Comparison of ENCODE assay signal across 26 cellular contexts in the genomic region with DNA sequence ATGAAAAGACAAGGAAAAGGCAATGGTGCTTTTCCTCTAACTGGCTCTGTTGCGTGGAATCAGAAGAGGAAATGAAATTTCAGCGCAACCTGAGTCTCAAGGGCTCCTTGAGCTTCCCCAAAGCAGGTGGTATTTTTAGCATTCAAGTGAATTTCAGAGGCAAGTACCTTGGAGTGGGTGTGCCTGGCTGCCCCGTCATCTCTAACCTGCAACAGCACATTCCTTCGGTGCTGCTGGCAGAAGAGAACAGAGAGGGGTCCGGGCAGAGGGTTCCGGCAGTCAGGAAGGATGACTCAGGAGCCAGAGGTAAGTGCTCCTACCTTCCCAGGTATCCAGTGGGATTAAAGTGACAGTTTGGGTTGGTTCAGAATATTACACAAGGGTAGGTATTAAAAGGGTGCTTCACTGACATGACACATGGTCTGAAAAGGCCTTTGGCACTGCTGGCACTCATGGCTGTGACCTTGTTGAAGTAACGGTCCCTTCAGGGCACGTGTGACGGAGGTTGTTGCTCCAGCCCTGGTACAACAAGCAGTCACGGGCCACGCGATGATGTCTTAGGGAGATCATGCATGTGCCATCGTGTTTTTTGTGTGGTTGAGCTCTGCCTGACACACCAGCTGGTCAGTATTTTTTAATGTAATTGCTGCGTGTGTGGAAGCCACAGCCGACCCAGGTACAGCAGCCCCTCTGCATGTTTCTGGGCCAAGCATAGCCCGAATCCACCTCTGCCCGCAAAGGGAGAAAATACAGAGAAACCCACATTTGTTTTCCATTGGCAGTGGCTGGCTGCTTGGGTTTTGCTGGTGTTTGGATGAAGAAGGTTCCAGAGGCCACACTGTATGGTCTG.
DNase-seq lines count a peak whose midpoint lies in the region; ATAC-seq and TF ChIP-seq lines count a peak whose summit lies in the region.
"Had no signal": no experiment of that assay in that cellular context is flagged by ENCODE, and none has a peak within 500 bp of the region (broad histone marks: within the 10 kb centered on the region; RNA-seq: fewer than 3 reads in every experiment).

No MANE protein-coding gene starts in this region.

- DNase-seq in CD1c-positive myeloid dendritic cell (ENCODE audit: extremely low spot score) (peak; percentile 31), MV-4-11 (lab: John Stamatoyannopoulos, UW) (peak; percentile 28), epithelial cell of esophagus (ENCODE audit: low read depth) (peak; percentile 60), posterior vena cava (ENCODE audit: low spot score) (peak; percentile 64), NCI-H2196 (lab: John Stamatoyannopoulos, UW; ENCODE audit: unreplicated experiment) (no peak), NCI-H1436 treated with DMSO at 0.1 percent for 48 hours (lab: John Stamatoyannopoulos, UW) (no peak), MG63 (no peak)
- DNase-seq: activated CD4-positive, alpha-beta T cell treated with anti-CD3 and anti-CD28 coated beads, Interleukin-2, amount 50 U/mL, for 48 hours; activated naive CD8-positive, alpha-beta T cell treated with anti-CD3 and anti-CD28 coated beads, Interleukin-2, amount 50 U/mL, for 24 hours; activated T-cell treated with anti-CD3 and anti-CD28 coated beads, Interleukin-2, amount 50 U/mL, for 72 hours; AML-193; CD4-positive, alpha-beta T cell; colonic mucosa; effector memory CD8-positive, alpha-beta T cell; erythroblast; HCEC 1CT; left ventricle myocardium superior; NCI-H146; NCI-H2107; NCI-H446 treated with DMSO at 0.1 percent for 48 hours; PC-3; stimulated activated CD4-positive, alpha-beta T cell treated with anti-CD3 and anti-CD28 coated beads, Interleukin-4, amount 100 ng/mL, for 1 hour had no signal

- no peaks in the 10 kb centered on the region for H3K27me3 ChIP-seq in MG63
- H3K27me3 ChIP-seq: colonic mucosa had no signal

- TF ChIP-seq CTCF in epithelial cell of esophagus (IDR thresholded peaks at IDR 0.05; ENCODE audit: insufficient read depth, low read depth, low read length, missing control alignments), result no peak

- H3K4me3 ChIP-seq in epithelial cell of esophagus (ENCODE audit: low read length) (no peak overlapping the region), MG63 (no peak overlapping the region)
- H3K4me3 ChIP-seq: A549, colonic mucosa, SK-N-MC had no signal

- intact Hi-C loops in posterior vena cava (cut with DNase I), result no loop called here

- ATAC-seq in HG03442 (IDR thresholded peaks at IDR 0.05; ENCODE audit: unreplicated experiment), result no peak
- ATAC-seq: activated naive CD8-positive, alpha-beta T cell treated with anti-CD3 and anti-CD28 coated beads, Interleukin-2, amount 50 U/mL, for 24 hours; activated T-cell treated with anti-CD3 and anti-CD28 coated beads, Interleukin-2, amount 50 U/mL, for 72 hours; effector memory CD8-positive, alpha-beta T cell; left ventricle myocardium superior; PC-3; sciatic nerve had no signal

- H3K36me3 ChIP-seq in MG63, result peaks cover 60% of the 10 kb centered on the region
- H3K36me3 ChIP-seq: colonic mucosa had no signal

- no peaks in the 10 kb centered on the region for H3K9me3 ChIP-seq in MG63
- H3K9me3 ChIP-seq: A549, colonic mucosa had no signal

Comparison
In these comparisons a context has a peak if more than half of its experiments do, and no peak if none do; other contexts are left out.
1. DNase-seq: peak in CD1c-positive myeloid dendritic cell (single experiment), MV-4-11 (single experiment), epithelial cell of esophagus (single experiment) and posterior vena cava (single experiment); none in NCI-H2196 (single experiment), NCI-H1436 treated with DMSO at 0.1 percent for 48 hours (single experiment) and MG63 (single experiment).